Comparison of ENCODE assay signal across 1 cellular context in genomic region chr16:46688657-46689491, GRCh38.
TF ChIP-seq lines count a peak whose summit lies in the region.

Gene VPS35, minus strand, starts transcription at chr16:46689178. Its CDS starts 45 bp downstream, at chr16:46689133.

TF ChIP-seq in HepG2, 621 proteins besides CTCF, POLR2A, EP300 and RAD21 (continued from another document and continues in another):
- peak in 1 of 2 experiments; percentile 56; a peak in 2 of 4 replicates for TF ChIP-seq ATF4 (CRISPR knock-in tag; IDR thresholded peaks at IDR 0.05)
- peak; percentile 77; the same call in 1 of the 2 replicates for TF ChIP-seq ZNF782 (CRISPR knock-in tag; IDR thresholded peaks at IDR 0.05; ENCODE audit: borderline replicate concordance)
- peak; percentile 21 for TF ChIP-seq PTBP1 (IDR thresholded peaks at IDR 0.05; ENCODE audit: low read depth, low read length, poor library complexity, severe bottlenecking)
- TF ChIP-seq ZNF574 (CRISPR knock-in tag; IDR thresholded peaks at IDR 0.05), result peak; percentile 66
- no peak; the same call in 1 of the 2 replicates for TF ChIP-seq HMG20A (CRISPR knock-in tag; IDR thresholded peaks at IDR 0.05; ENCODE audit: borderline replicate concordance)
- TF ChIP-seq ZNF639 (CRISPR knock-in tag; conservative IDR thresholded peaks at IDR 0.05), result no peak; the same call in 1 of the 2 replicates
- no peak for TF ChIP-seq ZNF850 (CRISPR knock-in tag; conservative IDR thresholded peaks at IDR 0.05)
- TF ChIP-seq FOSL2 (CRISPR knock-in tag; IDR thresholded peaks at IDR 0.05), result no peak; the same call in 1 of the 2 replicates
- no peak for TF ChIP-seq TOPORS (CRISPR knock-in tag; IDR thresholded peaks at IDR 0.05)
- no peak for TF ChIP-seq PLRG1 (conservative IDR thresholded peaks at IDR 0.05)
- no peak for TF ChIP-seq SETDB1 (CRISPR knock-in tag; IDR thresholded peaks at IDR 0.05; ENCODE audit: borderline replicate concordance)
- TF ChIP-seq ZNF775 (CRISPR knock-in tag; IDR thresholded peaks at IDR 0.05; ENCODE audit: borderline replicate concordance), result no peak
- peak; percentile 30; the same call in 1 of the 2 replicates for TF ChIP-seq DMTF1 (CRISPR knock-in tag; IDR thresholded peaks at IDR 0.05)
- TF ChIP-seq ZNF317 (CRISPR knock-in tag; IDR thresholded peaks at IDR 0.05), result peak; percentile 92
- TF ChIP-seq SOX6 (IDR thresholded peaks at IDR 0.05), result no peak
- TF ChIP-seq SOX6 (CRISPR knock-in tag; IDR thresholded peaks at IDR 0.05), result peak; percentile 76
- TF ChIP-seq STAT5B (CRISPR knock-in tag; IDR thresholded peaks at IDR 0.05), result no peak
- no peak for TF ChIP-seq ZNF75D (CRISPR knock-in tag; IDR thresholded peaks at IDR 0.05; ENCODE audit: borderline replicate concordance)
- TF ChIP-seq ZNF383 (CRISPR knock-in tag; IDR thresholded peaks at IDR 0.05; ENCODE audit: borderline replicate concordance), result no peak
- peak; percentile 75; the same call in 1 of the 2 replicates for TF ChIP-seq ZNF556 (CRISPR knock-in tag; IDR thresholded peaks at IDR 0.05; ENCODE audit: borderline replicate concordance)
- TF ChIP-seq ZSCAN22 (CRISPR knock-in tag; IDR thresholded peaks at IDR 0.05), result no peak
- no peak for TF ChIP-seq FOXA1 (IDR thresholded peaks at IDR 0.05)
- TF ChIP-seq FOXA1 (CRISPR knock-in tag; IDR thresholded peaks at IDR 0.05), result no peak
- TF ChIP-seq ETS1 (CRISPR knock-in tag; IDR thresholded peaks at IDR 0.05), result peak; percentile 80; the same call in 1 of the 2 replicates
- TF ChIP-seq ZNF781 (CRISPR knock-in tag; IDR thresholded peaks at IDR 0.05; ENCODE audit: borderline replicate concordance, not compliant biosample characterization), result no peak
- TF ChIP-seq NR2F2 (IDR thresholded peaks at IDR 0.05; ENCODE audit: borderline replicate concordance, low read depth), result no peak
- TF ChIP-seq BRF2 (CRISPR knock-in tag; IDR thresholded peaks at IDR 0.05), result no peak
- no peak; the same call in 1 of the 2 replicates for TF ChIP-seq ZNF503 (CRISPR knock-in tag; IDR thresholded peaks at IDR 0.05)
- peak; percentile 89 for TF ChIP-seq ZNF543 (CRISPR knock-in tag; IDR thresholded peaks at IDR 0.05)
- TF ChIP-seq ETV5 (CRISPR knock-in tag; IDR thresholded peaks at IDR 0.05; ENCODE audit: borderline replicate concordance), result no peak
- no peak for TF ChIP-seq SYNCRIP (IDR thresholded peaks at IDR 0.05; ENCODE audit: insufficient read depth, low read depth, low read length)
- peak; percentile 84 for TF ChIP-seq ZNF687 (CRISPR knock-in tag; IDR thresholded peaks at IDR 0.05)
- TF ChIP-seq ZSCAN25 (CRISPR knock-in tag; IDR thresholded peaks at IDR 0.05), result peak; percentile 20; the same call in 1 of the 2 replicates
- peak; percentile 92 for TF ChIP-seq SIN3A (IDR thresholded peaks at IDR 0.05; ENCODE audit: borderline replicate concordance, low read depth, low read length)
- TF ChIP-seq KLF15 (CRISPR knock-in tag; IDR thresholded peaks at IDR 0.05; ENCODE audit: borderline replicate concordance), result peak; percentile 92; the same call in 1 of the 2 replicates
- TF ChIP-seq BRD4 (CRISPR knock-in tag; IDR thresholded peaks at IDR 0.05), result peak; percentile 69; the same call in 1 of the 2 replicates
- no peak for TF ChIP-seq ZNF878 (CRISPR knock-in tag; IDR thresholded peaks at IDR 0.05)
- TF ChIP-seq SIX1 (CRISPR knock-in tag; IDR thresholded peaks at IDR 0.05; ENCODE audit: borderline replicate concordance), result no peak
- no peak for TF ChIP-seq TARDBP (CRISPR knock-in tag; IDR thresholded peaks at IDR 0.05)
- TF ChIP-seq ZNF382 (CRISPR knock-in tag; IDR thresholded peaks at IDR 0.05; ENCODE audit: borderline replicate concordance), result no peak
- TF ChIP-seq SMYD3 (CRISPR knock-in tag; IDR thresholded peaks at IDR 0.05), result no peak
- no peak for TF ChIP-seq CSRNP1 (CRISPR knock-in tag; IDR thresholded peaks at IDR 0.05)
- no peak for TF ChIP-seq FIP1L1 (IDR thresholded peaks at IDR 0.05; ENCODE audit: borderline replicate concordance, insufficient read depth, low read depth, low read length)
- TF ChIP-seq NFE2L1 (CRISPR knock-in tag; IDR thresholded peaks at IDR 0.05; ENCODE audit: borderline replicate concordance), result 0 out of 2 replicates have a peak, but pooled peaks have one; percentile 43
- TF ChIP-seq ZNF292 (CRISPR knock-in tag; IDR thresholded peaks at IDR 0.05; ENCODE audit: borderline replicate concordance, low read depth), result peak; percentile 64
- no peak for TF ChIP-seq ATAD3A (CRISPR knock-in tag; IDR thresholded peaks at IDR 0.05)
- peak; percentile 92; the same call in 1 of the 2 replicates for TF ChIP-seq ZNF766 (CRISPR knock-in tag; IDR thresholded peaks at IDR 0.05; ENCODE audit: borderline replicate concordance)
- TF ChIP-seq RNF2 (conservative IDR thresholded peaks at IDR 0.05; ENCODE audit: low read depth), result no peak
- TF ChIP-seq ZNF564 (CRISPR knock-in tag; IDR thresholded peaks at IDR 0.05), result peak; percentile 63; the same call in 1 of the 2 replicates
